In the genomic region with DNA sequence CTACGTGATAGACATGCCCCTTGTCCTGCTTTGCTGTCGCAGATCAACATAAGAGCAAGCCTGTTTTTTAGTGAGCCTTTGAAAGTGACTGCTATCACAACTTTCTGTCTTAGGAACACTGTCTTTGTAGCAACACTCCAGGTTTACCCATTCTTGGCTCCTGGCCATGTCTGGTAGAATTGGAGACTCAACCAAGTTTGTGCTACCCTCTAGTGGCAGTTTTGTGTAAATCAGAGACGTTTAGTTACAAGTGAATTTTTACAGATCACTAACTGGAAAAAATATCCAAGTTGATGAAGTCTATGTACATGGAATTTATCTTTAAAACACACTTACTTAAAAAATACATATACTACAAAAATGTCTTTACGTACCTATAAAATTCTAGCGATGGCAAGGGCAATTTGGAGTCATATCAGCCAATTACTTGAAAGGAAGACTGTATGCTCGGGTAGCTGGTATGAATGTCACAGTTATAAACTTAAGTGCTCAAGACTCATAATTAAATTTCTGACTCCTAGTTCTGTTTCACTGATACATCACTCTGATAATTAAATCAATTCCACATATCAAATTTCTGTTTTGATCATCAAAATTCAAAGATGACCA, we compare ENCODE assay signal across 9 cellular contexts.
DNase-seq lines count a peak whose midpoint lies in the region; ATAC-seq and TF ChIP-seq lines count a peak whose summit lies in the region.
"Had no signal": no experiment of that assay in that cellular context is flagged by ENCODE, and none has a peak within 500 bp of the region (broad histone marks: within the 10 kb centered on the region; RNA-seq: fewer than 3 reads in every experiment).

No MANE protein-coding gene starts in this region.

- H3K4me1 ChIP-seq in fibroblast of lung (ENCODE audit: control insufficient read depth, extremely low read depth, insufficient read depth, low read length), result no peaks in the 10 kb centered on the region

- H3K27me3 Mint-ChIP-seq in activated CD4-positive, alpha-beta T cell treated with anti-CD3 and anti-CD28 coated beads, Interleukin-2, amount 10 ng/mL, durations not matched to agents 7 days and 5 days, result peaks cover 5% of the 10 kb centered on the region
- H3K27me3 Mint-ChIP-seq in neural crest cell (ENCODE audit: low read depth), result peaks cover 5% of the 10 kb centered on the region
- H3K27me3 Mint-ChIP-seq: dendritic cell treated with granulocyte-macrophage colony-stimulating factor and Interleukin-4, amounts not matched to agents 40 ng/mL and 50 ng/mL, for 4 days had no signal

- no peaks in the 10 kb centered on the region for H3K4me1 Mint-ChIP-seq in activated CD4-positive, alpha-beta T cell treated with anti-CD3 and anti-CD28 coated beads, Interleukin-2, amount 10 ng/mL, durations not matched to agents 7 days and 5 days
- no peaks in the 10 kb centered on the region for H3K4me1 Mint-ChIP-seq in neural crest cell

- no peak overlapping the region for H3K4me3 Mint-ChIP-seq in activated CD4-positive, alpha-beta T cell treated with anti-CD3 and anti-CD28 coated beads, Interleukin-2, amount 10 ng/mL, durations not matched to agents 7 days and 5 days
- H3K4me3 Mint-ChIP-seq in neural crest cell, result no peak overlapping the region
- H3K4me3 Mint-ChIP-seq: dendritic cell treated with granulocyte-macrophage colony-stimulating factor and Interleukin-4, amounts not matched to agents 40 ng/mL and 50 ng/mL, for 4 days had no signal

- H3K9ac ChIP-seq in fibroblast of lung (ENCODE audit: insufficient read depth, low read length), result no peak overlapping the region

- CTCF ChIA-PET in activated CD4-positive, alpha-beta T cell treated with anti-CD3 and anti-CD28 coated beads, Interleukin-2, amount 10 ng/mL, durations not matched to agents 7 days and 5 days (lab: Charles Lee), result no interaction called here

- H3K79me2 ChIP-seq in fibroblast of lung (ENCODE audit: control insufficient read depth, insufficient read depth, low read length), result no peaks in the 10 kb centered on the region

- H3K27ac ChIP-seq in fibroblast of lung (ENCODE audit: insufficient read depth, low read length), result no peak overlapping the region

- H3K27me3 ChIP-seq in fibroblast of lung (ENCODE audit: control insufficient read depth, insufficient read depth, low read length), result no peaks in the 10 kb centered on the region

- H3K4me3 ChIP-seq in fibroblast of lung (replicated peaks in 1 of 4; ENCODE audit: control extremely low read depth in 1 of 4, insufficient read depth in 1 of 4, low read depth in 3 of 4, low read length in 4 of 4), result no peak overlapping the region

- no peaks in the 10 kb centered on the region for H3K36me3 Mint-ChIP-seq in activated CD4-positive, alpha-beta T cell treated with anti-CD3 and anti-CD28 coated beads, Interleukin-2, amount 10 ng/mL, durations not matched to agents 7 days and 5 days (ENCODE audit: low read depth)
- H3K36me3 Mint-ChIP-seq in neural crest cell (ENCODE audit: low read depth), result no peaks in the 10 kb centered on the region

- no peak overlapping the region for H2AFZ ChIP-seq in fibroblast of lung (ENCODE audit: low read length)

- no peaks in the 10 kb centered on the region for H4K20me1 ChIP-seq in fibroblast of lung (ENCODE audit: control insufficient read depth, extremely low read depth, insufficient read depth, low read length)

- H3K9me3 ChIP-seq in fibroblast of lung (ENCODE audit: control insufficient read depth, insufficient read depth, low read depth, low read length), result no peaks in the 10 kb centered on the region

- peak; percentile 77 for ATAC-seq in GM19452 (IDR thresholded peaks at IDR 0.05; ENCODE audit: unreplicated experiment)
- peak; percentile 70 for ATAC-seq in HG03460 (IDR thresholded peaks at IDR 0.05; ENCODE audit: unreplicated experiment)

- no peaks in the 10 kb centered on the region for H3K36me3 ChIP-seq in fibroblast of lung (ENCODE audit: control insufficient read depth, insufficient read depth, low read length)

- DNase-seq in DMS53 (lab: John Stamatoyannopoulos, UW), result peak; percentile 84
- peak; percentile 8 for DNase-seq in NCI-H510A (lab: John Stamatoyannopoulos, UW)
- peak; percentile 50 for DNase-seq in activated CD4-positive, alpha-beta T cell treated with anti-CD3 and anti-CD28 coated beads, Interleukin-2, amount 10 ng/mL, durations not matched to agents 7 days and 5 days
- peak; percentile 73 to 89 for DNase-seq in fibroblast of lung (ENCODE audit: low read depth in 2 of 2)
- DNase-seq in neural crest cell (ENCODE audit: low read depth, low spot score), result peak; percentile 29
- DNase-seq in effector CD8-positive, alpha-beta T cell (lab: John Stamatoyannopoulos, UW), result no peak

- TF ChIP-seq CTCF in fibroblast of lung (conservative IDR thresholded peaks at IDR 0.05 in 1 of 2, IDR thresholded peaks at IDR 0.05 in 1 of 2; ENCODE audit: low read depth in 1 of 2, low read length in 2 of 2) (peak; percentile 65 to 71), neural crest cell (conservative IDR thresholded peaks at IDR 0.05) (peak; percentile 86)

- H3K27ac Mint-ChIP-seq in activated CD4-positive, alpha-beta T cell treated with anti-CD3 and anti-CD28 coated beads, Interleukin-2, amount 10 ng/mL, durations not matched to agents 7 days and 5 days, result no peak overlapping the region
- no peak overlapping the region for H3K27ac Mint-ChIP-seq in neural crest cell (ENCODE audit: unreplicated experiment)
- H3K27ac Mint-ChIP-seq: dendritic cell treated with granulocyte-macrophage colony-stimulating factor and Interleukin-4, amounts not matched to agents 40 ng/mL and 50 ng/mL, for 4 days had no signal

- no peaks in the 10 kb centered on the region for H3K9me3 Mint-ChIP-seq in activated CD4-positive, alpha-beta T cell treated with anti-CD3 and anti-CD28 coated beads, Interleukin-2, amount 10 ng/mL, durations not matched to agents 7 days and 5 days
- H3K9me3 Mint-ChIP-seq in neural crest cell, result no peaks in the 10 kb centered on the region
- H3K9me3 Mint-ChIP-seq: dendritic cell treated with granulocyte-macrophage colony-stimulating factor and Interleukin-4, amounts not matched to agents 40 ng/mL and 50 ng/mL, for 4 days had no signal

- H3K4me2 ChIP-seq in fibroblast of lung (ENCODE audit: extremely low read depth, insufficient read depth, low read length), result no peak overlapping the region

- POLR2A ChIA-PET in activated CD4-positive, alpha-beta T cell treated with anti-CD3 and anti-CD28 coated beads, Interleukin-2, amount 10 ng/mL, durations not matched to agents 7 days and 5 days (lab: Charles Lee), result no interaction called here
